17 cellular contexts compared by ENCODE assay signal in genomic region chr2:95305341-95306058, GRCh38. TPM values are rescaled to one million over a fixed set of nuclear protein-coding genes. Genes with fewer than 3 reads are reported as not detected.
DNase-seq lines count a peak whose midpoint lies in the region; ATAC-seq, FAIRE-seq and TF ChIP-seq lines count a peak whose summit lies in the region.
"Had no signal": no experiment of that assay in that cellular context is flagged by ENCODE, and none has a peak within 500 bp of the region (broad histone marks: within the 10 kb centered on the region; RNA-seq: fewer than 3 reads in every experiment).

No MANE protein-coding gene starts in this region.

- H3K9me1 ChIP-seq in keratinocyte (ENCODE audit: control insufficient read depth, extremely low read depth, insufficient read depth, low read length), result no peaks in the 10 kb centered on the region

- H3K4me3 Mint-ChIP-seq in WTC11, result no peak overlapping the region
- H3K4me3 Mint-ChIP-seq: activated naive CD8-positive, alpha-beta T cell treated with anti-CD3 and anti-CD28 coated beads for 36 hours; CD8-positive, alpha-beta memory T cell; dendritic cell treated with granulocyte-macrophage colony-stimulating factor and Interleukin-4, amounts not matched to agents 40 ng/mL and 50 ng/mL, for 4 days had no signal

- FAIRE-seq in keratinocyte (lab: Jason Lieb, UNC), result no peak

- no peaks in the 10 kb centered on the region for H3K79me2 ChIP-seq in keratinocyte (ENCODE audit: control insufficient read depth, insufficient read depth, low read length)

- peak overlapping the region; percentile 66 for H3K4me2 ChIP-seq in keratinocyte (ENCODE audit: control insufficient read depth, extremely low read depth, insufficient read depth, low read depth, low read length)

- H3K9ac ChIP-seq in keratinocyte (ENCODE audit: control insufficient read depth, extremely low read depth, insufficient read depth, low read length), result no peak overlapping the region

- no peaks in the 10 kb centered on the region; the same call in 1 of the 2 replicates for H3K4me1 Mint-ChIP-seq in WTC11
- H3K4me1 Mint-ChIP-seq: activated naive CD8-positive, alpha-beta T cell treated with anti-CD3 and anti-CD28 coated beads for 36 hours; CD8-positive, alpha-beta memory T cell had no signal

- intact Hi-C loops in stomach (cut with DNase I; ENCODE audit: low total_unique reads), result no loop called here
- intact Hi-C loops in tibial artery (cut with DNase I; ENCODE audit: low total_unique reads), result no loop called here

- DNase-seq in NCI-H1092 treated with DMSO at 0.1 percent for 48 hours (lab: John Stamatoyannopoulos, UW) (peak; percentile 57), NCI-H1092 (lab: John Stamatoyannopoulos, UW) (no peak), WTC11 (ENCODE audit: low spot score) (no peak), keratinocyte (ENCODE audit: low read depth, low spot score) (no peak), stomach (peak; percentile 85), tibial artery (no peak), MV-4-11 (lab: John Stamatoyannopoulos, UW) (no peak), NCI-H1048 (lab: John Stamatoyannopoulos, UW) (no peak)
- DNase-seq: activated naive CD8-positive, alpha-beta T cell treated with anti-CD3 and anti-CD28 coated beads for 36 hours; CD8-positive, alpha-beta memory T cell; NCI-H1417 treated with DMSO at 0.1 percent for 48 hours; SJCRH30 had no signal

- peak overlapping the region; percentile 62 for H2AFZ ChIP-seq in keratinocyte (ENCODE audit: control insufficient read depth, low read length)

- H3K36me3 ChIP-seq in keratinocyte (ENCODE audit: control insufficient read depth in 2 of 2, extremely low read depth in 1 of 2, insufficient read depth in 2 of 2, low read length in 2 of 2), result no peaks in the 10 kb centered on the region
- no peaks in the 10 kb centered on the region for H3K36me3 ChIP-seq in stomach
- no peaks in the 10 kb centered on the region for H3K36me3 ChIP-seq in tibial artery
- H3K36me3 ChIP-seq: SJCRH30, upper lobe of left lung had no signal

- POLR2A ChIA-PET in WTC11 (lab: Charles Lee), result no interaction called here

- no peaks in the 10 kb centered on the region for H4K20me1 ChIP-seq in keratinocyte (ENCODE audit: control insufficient read depth, extremely low read depth, insufficient read depth, low read length)

- no peaks in the 10 kb centered on the region for H3K27me3 Mint-ChIP-seq in WTC11 (ENCODE audit: low read depth)
- H3K27me3 Mint-ChIP-seq: activated naive CD8-positive, alpha-beta T cell treated with anti-CD3 and anti-CD28 coated beads for 36 hours; CD8-positive, alpha-beta memory T cell; dendritic cell treated with granulocyte-macrophage colony-stimulating factor and Interleukin-4, amounts not matched to agents 40 ng/mL and 50 ng/mL, for 4 days had no signal

- 24 to 36% (median 29%) methylated on average over 16 of the region's 16 CpGs for WGBS in stomach, 5 donors

- H3K4me3 ChIP-seq in keratinocyte (ENCODE audit: control insufficient read depth in 2 of 3, extremely low read depth in 1 of 3, insufficient read depth in 2 of 3, low read depth in 1 of 3, low read length in 3 of 3) (peak overlapping the region in 1 of 3 experiments; percentile 0), stomach (no peak overlapping the region), tibial artery (peak overlapping the region in 1 of 2 donors; percentile 5)
- H3K4me3 ChIP-seq: SJCRH30, upper lobe of left lung had no signal

- H3K9me3 ChIP-seq in keratinocyte (ENCODE audit: control insufficient read depth, low read depth, low read length) (no peaks in the 10 kb centered on the region), stomach (no peaks in the 10 kb centered on the region), tibial artery (no peaks in the 10 kb centered on the region)
- H3K9me3 ChIP-seq: SJCRH30, upper lobe of left lung had no signal

- ATAC-seq in WTC11, result no peak
- ATAC-seq: foreskin keratinocyte had no signal

- peaks cover 61% of the 10 kb centered on the region for H3K27me3 ChIP-seq in keratinocyte (ENCODE audit: control insufficient read depth, extremely low read depth, insufficient read depth, low read length)
- peaks cover 0 to 29% (median 0%) of the 10 kb centered on the region in 3 donors for H3K27me3 ChIP-seq in stomach
- peaks cover 0 to 10% of the 10 kb centered on the region in 2 donors for H3K27me3 ChIP-seq in tibial artery
- H3K27me3 ChIP-seq: SJCRH30, upper lobe of left lung had no signal

- dilution Hi-C loops in keratinocyte (cut with MboI; ENCODE audit: extremely low pct_ligation_motif_present, low sequenced_read_pairs), result no loop called here

- no peak for TF ChIP-seq POLR2A in stomach (IDR thresholded peaks at IDR 0.05)

- TF ChIP-seq CTCF in WTC11 (IDR thresholded peaks at IDR 0.05), result no peak
- TF ChIP-seq CTCF in keratinocyte (optimal IDR thresholded peaks at IDR 0.05 in 1 of 3, IDR thresholded peaks at IDR 0.05 in 1 of 3, conservative IDR thresholded peaks at IDR 0.05 in 1 of 3; ENCODE audit: extremely low read depth in 1 of 3, insufficient read depth in 2 of 3, low read length in 3 of 3), result no peak
- no peak for TF ChIP-seq CTCF in stomach (IDR thresholded peaks at IDR 0.05)
- TF ChIP-seq CTCF in tibial artery (IDR thresholded peaks at IDR 0.05), result no peak

- H3K36me3 Mint-ChIP-seq in WTC11, result no peaks in the 10 kb centered on the region
- H3K36me3 Mint-ChIP-seq: activated naive CD8-positive, alpha-beta T cell treated with anti-CD3 and anti-CD28 coated beads for 36 hours; CD8-positive, alpha-beta memory T cell had no signal

- H3K9me3 Mint-ChIP-seq in WTC11, result no peaks in the 10 kb centered on the region
- H3K9me3 Mint-ChIP-seq: activated naive CD8-positive, alpha-beta T cell treated with anti-CD3 and anti-CD28 coated beads for 36 hours; CD8-positive, alpha-beta memory T cell; dendritic cell treated with granulocyte-macrophage colony-stimulating factor and Interleukin-4, amounts not matched to agents 40 ng/mL and 50 ng/mL, for 4 days had no signal

- CTCF ChIA-PET in WTC11 (lab: Charles Lee), result interaction anchor here (0.5 to 5.1 kb wide), 6 partner anchors 8 to 74 kb away, joined by 3 to 42 read pairs (median 4); partner anchors contain the start of gene KCNIP3

- TF ChIP-seq EP300 in stomach (IDR thresholded peaks at IDR 0.05), result no peak

- H3K27ac ChIP-seq in keratinocyte (ENCODE audit: control insufficient read depth, insufficient read depth, low read length) (no peak overlapping the region), stomach (peak overlapping the region; percentile 16 to 47 (median 34)), tibial artery (no peak overlapping the region)
- H3K27ac ChIP-seq: foreskin keratinocyte, SJCRH30 had no signal

- peaks cover 13% of the 10 kb centered on the region for H3K4me1 ChIP-seq in keratinocyte (ENCODE audit: control insufficient read depth, extremely low read depth, insufficient read depth, low read length)
- H3K4me1 ChIP-seq in stomach, result peaks cover 0 to 18% (median 17%) of the 10 kb centered on the region in 4 donors
- peaks cover 0 to 18% (median 7%) of the 10 kb centered on the region in 4 donors for H3K4me1 ChIP-seq in tibial artery
- H3K4me1 ChIP-seq: foreskin keratinocyte, SJCRH30 had no signal

- H3K27ac Mint-ChIP-seq in WTC11, result no peak overlapping the region
- H3K27ac Mint-ChIP-seq: activated naive CD8-positive, alpha-beta T cell treated with anti-CD3 and anti-CD28 coated beads for 36 hours; CD8-positive, alpha-beta memory T cell; dendritic cell treated with granulocyte-macrophage colony-stimulating factor and Interleukin-4, amounts not matched to agents 40 ng/mL and 50 ng/mL, for 4 days had no signal

TF ChIP-seq in WTC11, 78 proteins besides CTCF, POLR2A, EP300 and RAD21:
- no peak for TF ChIP-seq ZNF512 (CRISPR knock-in tag; IDR thresholded peaks at IDR 0.05; ENCODE audit: borderline replicate concordance)
- 0 out of 2 replicates have a peak, but pooled peaks have one; percentile 29 for TF ChIP-seq GABPB1 (CRISPR knock-in tag; IDR thresholded peaks at IDR 0.05)

RNA-seq across cellular contexts. Expression of gene KCNIP3, which starts 8.4 kb away (rescaled TPM):
- 2.1 to 3.3 TPM (median 3.1 TPM) in 3 replicates for total RNA-seq in WTC11 (2021)
- polyA plus RNA-seq in keratinocyte, result 0.66 to 2.1 TPM (median 1.5 TPM) in 3 replicates
- not detected for polyA plus RNA-seq in keratinocyte (2011; ENCODE audit: low read depth)
- polyA plus RNA-seq in keratinocyte (2011; cell fraction: cytosol; rRNA removed), result 0.89 and 2.3 TPM in 2 replicates
- 3.6 and 6.3 TPM in 2 replicates for polyA plus RNA-seq in keratinocyte (2011; cell fraction: nucleus; rRNA removed)
- 1.1 and 2.5 TPM in 2 replicates for polyA plus RNA-seq in keratinocyte (2012; ENCODE audit: low replicate concordance)
- 1.7 to 2.9 TPM (median 1.8 TPM) in 3 replicates for polyA minus RNA-seq in keratinocyte
- 3.8 TPM for polyA minus RNA-seq in keratinocyte (2011; cell fraction: cytosol; rRNA and poly(A)+ RNA removed)
- 4.2 and 5.3 TPM in 2 replicates for polyA minus RNA-seq in keratinocyte (2011; cell fraction: nucleus; rRNA and poly(A)+ RNA removed)
- total RNA-seq in stomach, result 1 to 10 TPM in 3 of 5 donors, not detected in 2; 1.3 to 2.4 (median 1.6) TPM
- 1 to 10 TPM; 3.1 to 4.4 (median 3.9) TPM for polyA plus RNA-seq in stomach
- total RNA-seq: activated naive CD8-positive, alpha-beta T cell treated with anti-CD3 and anti-CD28 coated beads for 36 hours; CD8-positive, alpha-beta memory T cell; SJCRH30 had no signal
- polyA plus RNA-seq: CD8-positive, alpha-beta memory T cell; neural cell had no signal

RNA-seq across cellular contexts. Expression of gene PROM2, which starts 31.3 kb away (rescaled TPM):
- total RNA-seq in WTC11 (2021) (7.9 to 11.8 TPM (median 8.3 TPM) in 3 replicates), stomach (100 to 1,000 TPM in 1 of 5 donors, 10 to 100 TPM in 4; 18.4 to 370 (median 62.2) TPM)
- polyA plus RNA-seq in keratinocyte (11.4 to 21.2 TPM (median 16.8 TPM) in 3 replicates), stomach (10 to 100 TPM in 2 of 3 donors, 1 to 10 TPM in 1; 6.0 to 22.3 (median 14.5) TPM)
- 21.9 TPM for polyA plus RNA-seq in keratinocyte (2011; ENCODE audit: low read depth)
- polyA plus RNA-seq in keratinocyte (2011; cell fraction: cytosol; rRNA removed), result 13.3 and 15.6 TPM in 2 replicates
- polyA plus RNA-seq in keratinocyte (2011; cell fraction: nucleus; rRNA removed), result 83.3 and 112 TPM in 2 replicates
- polyA plus RNA-seq in keratinocyte (2012; ENCODE audit: low replicate concordance), result 33.3 and 68.3 TPM in 2 replicates
- 23.5 to 78.5 TPM (median 26.4 TPM) in 3 replicates for polyA minus RNA-seq in keratinocyte
- polyA minus RNA-seq in keratinocyte (2011; cell fraction: cytosol; rRNA and poly(A)+ RNA removed), result 29.0 TPM
- polyA minus RNA-seq in keratinocyte (2011; cell fraction: nucleus; rRNA and poly(A)+ RNA removed), result 77.9 and 81.8 TPM in 2 replicates
- total RNA-seq: HT1080 had no signal
- polyA plus RNA-seq: CD8-positive, alpha-beta memory T cell had no signal

Comparison
In these comparisons a context has a peak if more than half of its experiments do, and no peak if none do; other contexts are left out.
1. DNase-seq: peak in NCI-H1092 treated with DMSO at 0.1 percent for 48 hours (single experiment) and stomach (single experiment); none in NCI-H1092 (single experiment), WTC11 (single experiment), keratinocyte (single experiment), tibial artery (0 of 2), MV-4-11 (single experiment) and NCI-H1048 (single experiment).
2. H3K27ac ChIP-seq: peak in stomach (5 of 5); none in keratinocyte (single experiment) and tibial artery (0 of 2).